13 cellular contexts compared by ENCODE assay signal in the genomic region with DNA sequence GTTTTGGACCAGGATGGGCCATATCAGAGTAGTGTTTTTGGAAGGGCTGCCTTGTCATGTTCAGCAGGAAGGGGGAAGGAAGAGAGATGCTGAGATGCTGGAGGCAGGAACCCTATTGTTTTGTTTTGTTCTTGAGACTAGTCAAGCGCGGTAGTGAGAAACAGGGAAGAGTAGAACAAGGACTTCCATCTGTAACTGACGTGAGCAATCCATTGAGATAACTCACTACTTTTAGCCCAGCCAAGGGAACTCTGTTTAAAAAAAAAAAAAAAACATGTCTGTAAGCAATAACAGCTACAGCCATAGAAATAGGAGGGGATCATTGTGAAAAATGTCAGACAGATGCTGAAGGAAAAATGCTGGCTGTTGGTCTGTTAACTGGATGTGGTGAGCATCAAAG. TPM values are rescaled to one million over a fixed set of nuclear protein-coding genes. Genes with fewer than 3 reads are reported as not detected.
A peak's percentile ranks its signal among the peaks of the same experiment; 100 is the strongest.
DNase-seq lines count a peak whose midpoint lies in the region; ATAC-seq and TF ChIP-seq lines count a peak whose summit lies in the region.
"Had no signal": no experiment of that assay in that cellular context is flagged by ENCODE, and none has a peak within 500 bp of the region (broad histone marks: within the 10 kb centered on the region; RNA-seq: fewer than 3 reads in every experiment).

No MANE protein-coding gene starts in this region.

- ATAC-seq in stimulated activated naive CD8-positive, alpha-beta T cell treated with anti-CD3 and anti-CD28 coated beads, Interleukin-15, Interleukin-2, amounts not matched to agents 100 U/mL and 50 U/mL, for 24 hours: no peak
- ATAC-seq: natural killer cell treated with Interleukin-12 subunit alpha and Interleukin-12 subunit beta and Interleukin-15 and Interleukin-18, amount 100 ng/mL, for 72 hours; stimulated activated effector memory CD8-positive, alpha-beta T cell treated with anti-CD3 and anti-CD28 coated beads, Interleukin-12 subunit alpha, Interleukin-12 subunit beta, amount 100 ng/mL, for 72 hours had no signal

- peaks cover 19% of the 10 kb centered on the region for H3K27me3 Mint-ChIP-seq in activated naive CD4-positive, alpha-beta T cell treated with anti-CD3 and anti-CD28 coated beads, Interleukin-2, amount 10 ng/mL, durations not matched to agents 7 days and 5 days
- H3K27me3 Mint-ChIP-seq in CD14-positive monocyte (ENCODE audit: low read depth in 3 of 3) (peaks cover 4 to 11% (median 5%) of the 10 kb centered on the region in 3 donors), progenitor cell of endocrine pancreas (peaks cover 21% of the 10 kb centered on the region)

- H3K36me3 ChIP-seq in hepatocyte (replicated peaks; ENCODE audit: insufficient read depth, low read depth) (no peaks in the 10 kb centered on the region), spleen (peaks cover 0 to 62% (median 0%) of the 10 kb centered on the region in 6 donors)

- peak overlapping the region; percentile 95 for H3K27ac ChIP-seq in caudate nucleus (ENCODE audit: low read depth, low read length)
- H3K27ac ChIP-seq in hepatocyte: peak overlapping the region; percentile 64
- H3K27ac ChIP-seq in spleen: peak overlapping the region in 5 of 8 donors; percentile 10 to 85 (median 81)

- H3K27me3 ChIP-seq in hepatocyte (no peaks in the 10 kb centered on the region), spleen (replicated peaks in 1 of 7) (no peaks in the 10 kb centered on the region)

- H3K4me1 Mint-ChIP-seq in activated naive CD4-positive, alpha-beta T cell treated with anti-CD3 and anti-CD28 coated beads, Interleukin-2, amount 10 ng/mL, durations not matched to agents 7 days and 5 days: peaks cover 21% of the 10 kb centered on the region
- H3K4me1 Mint-ChIP-seq in CD14-positive monocyte (peaks cover 36% of the 10 kb centered on the region), progenitor cell of endocrine pancreas (ENCODE audit: low read depth) (peaks cover 26% of the 10 kb centered on the region)

- DNase-seq in EH (ENCODE audit: low read depth) (peak; percentile 54), caudate nucleus (lab: John Stamatoyannopoulos, UW) (no peak), hepatocyte (ENCODE audit: low spot score) (no peak), spleen (no peak), CD14-positive monocyte (ENCODE audit: low spot score) (no peak), progenitor cell of endocrine pancreas (ENCODE audit: low spot score, unreplicated experiment) (no peak)
- no peak for DNase-seq in activated naive CD4-positive, alpha-beta T cell treated with anti-CD3 and anti-CD28 coated beads, Interleukin-2, amount 10 ng/mL, durations not matched to agents 7 days and 5 days
- no peak for DNase-seq in stimulated activated naive CD8-positive, alpha-beta T cell treated with anti-CD3 and anti-CD28 coated beads, Interleukin-15, Interleukin-2, amounts not matched to agents 100 U/mL and 50 U/mL, for 24 hours
- DNase-seq: endodermal cell, NCI-H1092 had no signal

- no peak overlapping the region for H3K4me2 ChIP-seq in hepatocyte

- no peak overlapping the region for H3K27ac Mint-ChIP-seq in activated naive CD4-positive, alpha-beta T cell treated with anti-CD3 and anti-CD28 coated beads, Interleukin-2, amount 10 ng/mL, durations not matched to agents 7 days and 5 days
- H3K27ac Mint-ChIP-seq in CD14-positive monocyte: no peak overlapping the region
- no peak overlapping the region for H3K27ac Mint-ChIP-seq in progenitor cell of endocrine pancreas
- H3K27ac Mint-ChIP-seq: natural killer cell treated with Interleukin-12 subunit alpha and Interleukin-12 subunit beta and Interleukin-15 and Interleukin-18, amount 100 ng/mL, for 72 hours; stimulated activated effector memory CD8-positive, alpha-beta T cell treated with anti-CD3 and anti-CD28 coated beads, Interleukin-12 subunit alpha, Interleukin-12 subunit beta, amount 100 ng/mL, for 72 hours had no signal

- intact Hi-C loops in spleen (cut with DNase I; ENCODE audit: low total_unique reads): no loop called here
- intact Hi-C loops in CD14-positive monocyte (cut with micrococcal nuclease): loop anchor here in 1 of 2 donors (5.0 kb wide), 1 partner anchor 43 kb away; no protein-coding TSS in a partner anchor

- H3K36me3 Mint-ChIP-seq in activated naive CD4-positive, alpha-beta T cell treated with anti-CD3 and anti-CD28 coated beads, Interleukin-2, amount 10 ng/mL, durations not matched to agents 7 days and 5 days: no peaks in the 10 kb centered on the region
- H3K36me3 Mint-ChIP-seq in CD14-positive monocyte (peaks cover 0 to 8% of the 10 kb centered on the region in 2 donors), progenitor cell of endocrine pancreas (ENCODE audit: insufficient read depth) (no peaks in the 10 kb centered on the region)
- H3K36me3 Mint-ChIP-seq: CD8-positive, alpha-beta memory T cell; natural killer cell treated with Interleukin-12 subunit alpha and Interleukin-12 subunit beta and Interleukin-15 and Interleukin-18, amount 100 ng/mL, for 72 hours; stimulated activated effector memory CD8-positive, alpha-beta T cell treated with anti-CD3 and anti-CD28 coated beads, Interleukin-12 subunit alpha, Interleukin-12 subunit beta, amount 100 ng/mL, for 72 hours had no signal

- H2AFZ ChIP-seq in hepatocyte: no peak overlapping the region

- no peaks in the 10 kb centered on the region for H3K9me3 Mint-ChIP-seq in activated naive CD4-positive, alpha-beta T cell treated with anti-CD3 and anti-CD28 coated beads, Interleukin-2, amount 10 ng/mL, durations not matched to agents 7 days and 5 days
- H3K9me3 Mint-ChIP-seq in CD14-positive monocyte (peaks cover 0 to 3% (median 0%) of the 10 kb centered on the region in 7 donors), progenitor cell of endocrine pancreas (ENCODE audit: low read depth) (no peaks in the 10 kb centered on the region)
- H3K9me3 Mint-ChIP-seq: CD8-positive, alpha-beta memory T cell; endodermal cell; natural killer cell treated with Interleukin-12 subunit alpha and Interleukin-12 subunit beta and Interleukin-15 and Interleukin-18, amount 100 ng/mL, for 72 hours; stimulated activated effector memory CD8-positive, alpha-beta T cell treated with anti-CD3 and anti-CD28 coated beads, Interleukin-12 subunit alpha, Interleukin-12 subunit beta, amount 100 ng/mL, for 72 hours had no signal

- no peak for TF ChIP-seq POLR2A in spleen (IDR thresholded peaks at IDR 0.05)

- no peaks in the 10 kb centered on the region for H3K9me2 ChIP-seq in hepatocyte (replicated peaks; ENCODE audit: insufficient read depth)

- no peak for TF ChIP-seq CTCF in hepatocyte (IDR thresholded peaks at IDR 0.05; ENCODE audit: poor library complexity)
- no peak for TF ChIP-seq CTCF in spleen (IDR thresholded peaks at IDR 0.05 in 8 of 11, conservative IDR thresholded peaks at IDR 0.05 in 3 of 11)
- no peak for TF ChIP-seq CTCF in CD14-positive monocyte (IDR thresholded peaks at IDR 0.05)
- no peak for TF ChIP-seq CTCF in progenitor cell of endocrine pancreas (IDR thresholded peaks at IDR 0.05; ENCODE audit: unreplicated experiment)

- H3K79me2 ChIP-seq in hepatocyte: peaks cover 9% of the 10 kb centered on the region

- H3K4me1 ChIP-seq in hepatocyte (ENCODE audit: insufficient read depth): peaks cover 49% of the 10 kb centered on the region
- H3K4me1 ChIP-seq in spleen: peaks cover 0 to 72% (median 42%) of the 10 kb centered on the region in 6 donors

- H3K9me3 ChIP-seq in hepatocyte (ENCODE audit: low read depth): no peaks in the 10 kb centered on the region
- H3K9me3 ChIP-seq in spleen: no peaks in the 10 kb centered on the region

- H4K20me1 ChIP-seq in hepatocyte (ENCODE audit: insufficient read depth, poor library complexity, severe bottlenecking): no peaks in the 10 kb centered on the region

- CTCF ChIA-PET in activated naive CD4-positive, alpha-beta T cell treated with anti-CD3 and anti-CD28 coated beads, Interleukin-2, amount 10 ng/mL, durations not matched to agents 7 days and 5 days (lab: Charles Lee): interaction anchor here (1.1 kb wide), 1 partner anchor 39 kb away, joined by 4 read pairs; no protein-coding TSS in a partner anchor

- no peak overlapping the region for H3K4me3 ChIP-seq in hepatocyte
- no peak overlapping the region for H3K4me3 ChIP-seq in spleen

- H3K4me3 Mint-ChIP-seq in activated naive CD4-positive, alpha-beta T cell treated with anti-CD3 and anti-CD28 coated beads, Interleukin-2, amount 10 ng/mL, durations not matched to agents 7 days and 5 days: no peak overlapping the region
- H3K4me3 Mint-ChIP-seq in CD14-positive monocyte (no peak overlapping the region), progenitor cell of endocrine pancreas (ENCODE audit: low read depth) (no peak overlapping the region)
- H3K4me3 Mint-ChIP-seq: CD8-positive, alpha-beta memory T cell; endodermal cell; natural killer cell treated with Interleukin-12 subunit alpha and Interleukin-12 subunit beta and Interleukin-15 and Interleukin-18, amount 100 ng/mL, for 72 hours; stimulated activated effector memory CD8-positive, alpha-beta T cell treated with anti-CD3 and anti-CD28 coated beads, Interleukin-12 subunit alpha, Interleukin-12 subunit beta, amount 100 ng/mL, for 72 hours had no signal

- WGBS in hepatocyte (ENCODE audit: low lambda C conversion rate, missing lambda C conversion rate): 85% methylated on average over 3 of the region's 3 CpGs
- WGBS in spleen, 5 donors: 47 to 72% (median 58%) methylated on average over 3 of the region's 3 CpGs

RNA-seq across cellular contexts. Expression of a gene that starts 34.0 kb away (rescaled TPM):
- total RNA-seq in hepatocyte (117 and 139 TPM in 2 replicates), spleen (100 to 1,000 TPM in 1 of 7 donors, 10 to 100 TPM in 6; 50.0 to 113 (median 75.7) TPM), progenitor cell of endocrine pancreas (6.0 and 10.8 TPM in 2 replicates)
- polyA plus RNA-seq in hepatocyte (166 and 188 TPM in 2 replicates), spleen (10 to 100 TPM; 16.2 to 87.4 (median 50.6) TPM), CD14-positive monocyte (100 to 1,000 TPM in 1 of 2 donors, 1 to 10 TPM in 1; 7.7 to 323 TPM)
